ENCODE assay signal across 2 cellular contexts in the genomic region with DNA sequence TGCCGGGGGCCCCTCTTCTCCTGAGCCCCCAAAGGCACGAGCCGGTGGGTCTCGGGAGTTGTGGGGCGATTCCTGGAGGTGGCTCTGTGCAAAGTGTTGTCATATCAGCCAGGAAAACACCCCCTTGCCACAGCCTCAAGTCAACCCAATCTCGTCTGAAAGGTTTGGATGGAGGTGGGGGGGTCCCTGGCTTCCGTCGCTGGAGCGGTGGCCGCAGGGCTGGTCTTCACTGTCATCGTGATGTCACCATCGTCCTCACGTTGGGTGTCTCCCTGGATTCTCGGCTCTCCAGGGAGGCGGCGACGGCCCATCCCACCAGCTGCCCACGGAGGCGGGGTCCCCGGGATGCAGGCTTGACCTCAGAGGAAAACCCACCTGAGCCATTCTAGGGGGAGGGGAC.
A peak's percentile ranks its signal among the peaks of the same experiment; 100 is the strongest.
TF ChIP-seq lines count a peak whose summit lies in the region.

No MANE protein-coding gene starts in this region.

TF ChIP-seq in HepG2, 621 proteins besides CTCF, POLR2A, EP300 and RAD21:
- TF ChIP-seq RBAK (CRISPR knock-in tag; IDR thresholded peaks at IDR 0.05) (no peak), ZNF12 (CRISPR knock-in tag; IDR thresholded peaks at IDR 0.05) (no peak), ZNF839 (CRISPR knock-in tag; IDR thresholded peaks at IDR 0.05; ENCODE audit: borderline replicate concordance) (no peak), CREB1 (IDR thresholded peaks at IDR 0.05) (peak; percentile 41; the same call in 1 of the 2 replicates), CREB1 (CRISPR knock-in tag; IDR thresholded peaks at IDR 0.05) (no peak), HNRNPH1 (optimal IDR thresholded peaks at IDR 0.05; ENCODE audit: low read depth, low read length) (no peak)
- TF ChIP-seq, protein P1, sequence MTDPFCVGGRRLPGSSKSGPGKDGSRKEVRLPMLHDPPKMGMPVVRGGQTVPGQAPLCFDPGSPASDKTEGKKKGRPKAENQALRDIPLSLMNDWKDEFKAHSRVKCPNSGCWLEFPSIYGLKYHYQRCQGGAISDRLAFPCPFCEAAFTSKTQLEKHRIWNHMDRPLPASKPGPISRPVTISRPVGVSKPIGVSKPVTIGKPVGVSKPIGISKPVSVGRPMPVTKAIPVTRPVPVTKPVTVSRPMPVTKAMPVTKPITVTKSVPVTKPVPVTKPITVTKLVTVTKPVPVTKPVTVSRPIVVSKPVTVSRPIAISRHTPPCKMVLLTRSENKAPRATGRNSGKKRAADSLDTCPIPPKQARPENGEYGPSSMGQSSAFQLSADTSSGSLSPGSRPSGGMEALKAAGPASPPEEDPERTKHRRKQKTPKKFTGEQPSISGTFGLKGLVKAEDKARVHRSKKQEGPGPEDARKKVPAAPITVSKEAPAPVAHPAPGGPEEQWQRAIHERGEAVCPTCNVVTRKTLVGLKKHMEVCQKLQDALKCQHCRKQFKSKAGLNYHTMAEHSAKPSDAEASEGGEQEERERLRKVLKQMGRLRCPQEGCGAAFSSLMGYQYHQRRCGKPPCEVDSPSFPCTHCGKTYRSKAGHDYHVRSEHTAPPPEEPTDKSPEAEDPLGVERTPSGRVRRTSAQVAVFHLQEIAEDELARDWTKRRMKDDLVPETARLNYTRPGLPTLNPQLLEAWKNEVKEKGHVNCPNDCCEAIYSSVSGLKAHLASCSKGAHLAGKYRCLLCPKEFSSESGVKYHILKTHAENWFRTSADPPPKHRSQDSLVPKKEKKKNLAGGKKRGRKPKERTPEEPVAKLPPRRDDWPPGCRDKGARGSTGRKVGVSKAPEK (CRISPR knock-in tag; IDR thresholded peaks at IDR 0.05; ENCODE audit: borderline replicate concordance), result no peak
TF ChIP-seq in HepG2: peak in this region for 1.

TF ChIP-seq in H1, 55 proteins besides CTCF, POLR2A, EP300 and RAD21:
- TF ChIP-seq, protein P2, sequence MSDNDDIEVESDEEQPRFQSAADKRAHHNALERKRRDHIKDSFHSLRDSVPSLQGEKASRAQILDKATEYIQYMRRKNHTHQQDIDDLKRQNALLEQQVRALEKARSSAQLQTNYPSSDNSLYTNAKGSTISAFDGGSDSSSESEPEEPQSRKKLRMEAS (IDR thresholded peaks at IDR 0.05), result no peak
- no peak for TF ChIP-seq EZH2 (IDR thresholded peaks at IDR 0.05; ENCODE audit: low read depth, low read length, severe bottlenecking)
- TF ChIP-seq EGR1 (IDR thresholded peaks at IDR 0.05; ENCODE audit: borderline replicate concordance, low read depth, low read length), result no peak
- TF ChIP-seq, protein P3, sequence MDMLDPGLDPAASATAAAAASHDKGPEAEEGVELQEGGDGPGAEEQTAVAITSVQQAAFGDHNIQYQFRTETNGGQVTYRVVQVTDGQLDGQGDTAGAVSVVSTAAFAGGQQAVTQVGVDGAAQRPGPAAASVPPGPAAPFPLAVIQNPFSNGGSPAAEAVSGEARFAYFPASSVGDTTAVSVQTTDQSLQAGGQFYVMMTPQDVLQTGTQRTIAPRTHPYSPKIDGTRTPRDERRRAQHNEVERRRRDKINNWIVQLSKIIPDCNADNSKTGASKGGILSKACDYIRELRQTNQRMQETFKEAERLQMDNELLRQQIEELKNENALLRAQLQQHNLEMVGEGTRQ (IDR thresholded peaks at IDR 0.05; ENCODE audit: low read length), result no peak
- TF ChIP-seq, protein P4, sequence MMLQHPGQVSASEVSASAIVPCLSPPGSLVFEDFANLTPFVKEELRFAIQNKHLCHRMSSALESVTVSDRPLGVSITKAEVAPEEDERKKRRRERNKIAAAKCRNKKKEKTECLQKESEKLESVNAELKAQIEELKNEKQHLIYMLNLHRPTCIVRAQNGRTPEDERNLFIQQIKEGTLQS (IDR thresholded peaks at IDR 0.05; ENCODE audit: insufficient read depth, low read depth, low read length), result no peak
TF ChIP-seq in H1: peak in this region for 0.
